ENCODE assay signal across 13 cellular contexts in the genomic region with DNA sequence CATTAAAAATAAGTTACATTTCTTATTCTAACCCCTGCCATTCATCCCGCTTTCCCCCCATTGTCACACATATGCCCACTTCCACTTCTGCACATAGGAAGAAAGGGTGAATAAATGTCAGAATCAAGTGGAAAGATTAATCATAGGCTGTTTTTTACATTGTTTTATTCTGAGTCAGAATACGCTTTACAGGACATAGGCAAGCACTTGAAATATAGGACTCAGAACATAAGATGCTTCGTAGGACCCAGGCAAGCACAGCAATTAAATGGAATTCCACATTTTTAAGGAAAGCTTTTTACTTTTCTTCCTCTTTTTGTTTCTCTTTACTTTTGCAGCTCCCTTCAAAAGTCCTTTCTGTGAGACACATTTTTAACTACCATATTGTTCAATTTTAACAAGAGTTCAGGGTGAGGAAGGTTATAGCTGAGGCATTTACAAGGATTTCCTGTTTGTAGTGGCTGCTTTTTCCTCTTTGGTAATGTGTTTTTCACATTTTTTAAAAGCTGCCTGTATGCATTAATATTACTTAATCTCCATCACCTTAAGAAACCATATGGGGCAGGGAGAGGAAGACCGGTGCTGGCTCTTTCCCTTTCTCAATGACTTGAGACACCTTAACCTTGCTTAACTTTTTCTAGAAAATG.
A peak's percentile ranks its signal among the peaks of the same experiment; 100 is the strongest.
DNase-seq lines count a peak whose midpoint lies in the region; ATAC-seq and TF ChIP-seq lines count a peak whose summit lies in the region.
"Had no signal": no experiment of that assay in that cellular context is flagged by ENCODE, and none has a peak within 500 bp of the region (broad histone marks: within the 10 kb centered on the region; RNA-seq: fewer than 3 reads in every experiment).

No MANE protein-coding gene starts in this region.

- H3K4me1 ChIP-seq in HEK293 (ENCODE audit: control insufficient read depth, insufficient read depth, low read length) = 0 out of 2 replicates have a peak, but pooled peaks cover 3% of the 10 kb centered on the region
- peaks cover 0 to 23% (median 17%) of the 10 kb centered on the region in 5 donors for H3K4me1 ChIP-seq in subcutaneous abdominal adipose tissue (ENCODE audit: control insufficient read depth in 5 of 5, insufficient read depth in 5 of 5, low read length in 5 of 5)

- H3K27me3 ChIP-seq in subcutaneous abdominal adipose tissue (ENCODE audit: control insufficient read depth in 5 of 5, insufficient read depth in 4 of 5, low read length in 5 of 5) = no peaks in the 10 kb centered on the region

- CTCF ChIA-PET in HEK293 (lab: Yijun Ruan, JAX) = interaction anchor here (0.6 to 4.4 kb wide), 3 partner anchors 82 to 863 kb away, joined by 3 to 18 read pairs (median 6); no protein-coding TSS in a partner anchor

- H3K4me3 ChIP-seq in HEK293 (ENCODE audit: low read depth, low read length) = no peak overlapping the region
- no peak overlapping the region for H3K4me3 ChIP-seq in fibroblast of pulmonary artery (replicated peaks; ENCODE audit: low read depth, low read length)
- no peak overlapping the region for H3K4me3 ChIP-seq in subcutaneous abdominal adipose tissue (ENCODE audit: low read depth in 1 of 5, low read length in 5 of 5)

- no peak overlapping the region for H3K9ac ChIP-seq in subcutaneous abdominal adipose tissue (ENCODE audit: low read length in 5 of 5)

- H3K36me3 ChIP-seq in HEK293 (ENCODE audit: control insufficient read depth in 2 of 2, insufficient read depth in 1 of 2, low read length in 2 of 2) = no peaks in the 10 kb centered on the region
- no peaks in the 10 kb centered on the region for H3K36me3 ChIP-seq in subcutaneous abdominal adipose tissue (ENCODE audit: control insufficient read depth in 5 of 5, insufficient read depth in 5 of 5, low read length in 5 of 5)

- POLR2A ChIA-PET in HEK293 (lab: Yijun Ruan, JAX) = no interaction called here

- H3K27ac ChIP-seq in HEK293 (ENCODE audit: extremely low read depth, low read depth, low read length) (no peak overlapping the region), subcutaneous abdominal adipose tissue (ENCODE audit: low read depth, low read length) (peak overlapping the region; percentile 76)

- ATAC-seq in HG03457 (IDR thresholded peaks at IDR 0.05; ENCODE audit: unreplicated experiment) = no peak
- ATAC-seq: T-helper 17 cell had no signal

- no peak for TF ChIP-seq CTCF in HEK293 (tag by site-specific recombination; IDR thresholded peaks at IDR 0.05)
- TF ChIP-seq CTCF in fibroblast of pulmonary artery (IDR thresholded peaks at IDR 0.05; ENCODE audit: low read length, missing control alignments) = no peak

- H3K9me3 ChIP-seq in HEK293 (ENCODE audit: control insufficient read depth, insufficient read depth, low read depth, low read length) = no peaks in the 10 kb centered on the region
- H3K9me3 ChIP-seq in subcutaneous abdominal adipose tissue (ENCODE audit: control insufficient read depth in 5 of 5, low read length in 5 of 5) = no peaks in the 10 kb centered on the region
- H3K9me3 ChIP-seq: Caco-2 had no signal

- DNase-seq in RKO (ENCODE audit: low spot score) (peak; percentile 33), fibroblast of pulmonary artery (ENCODE audit: low read depth) (peak; percentile 40), T-helper 2 cell (no peak), NCI-H2196 treated with DMSO at 0.1 percent for 48 hours (lab: John Stamatoyannopoulos, UW; ENCODE audit: unreplicated experiment) (no peak)
- DNase-seq: activated CD4-positive, alpha-beta T cell treated with anti-CD3 and anti-CD28 coated beads for 36 hours; activated T-cell treated with anti-CD3 and anti-CD28 coated beads, Interleukin-2, amount 50 U/mL, for 24 hours; NCI-H1417; NCI-H446; T-helper 17 cell had no signal

TF ChIP-seq in HEK293, 187 proteins besides CTCF, POLR2A, EP300 and RAD21:
- TF ChIP-seq ZNF707 (tag by site-specific recombination; IDR thresholded peaks at IDR 0.05) (no peak), ZNF112 (tag by site-specific recombination; IDR thresholded peaks at IDR 0.05) (no peak), ZNF677 (tag by site-specific recombination; IDR thresholded peaks at IDR 0.05) (peak; percentile 92), PRDM6 (tag by site-specific recombination; IDR thresholded peaks at IDR 0.05) (0 out of 2 replicates have a peak, but pooled peaks have one; percentile 47)
- TF ChIP-seq, protein P1, sequence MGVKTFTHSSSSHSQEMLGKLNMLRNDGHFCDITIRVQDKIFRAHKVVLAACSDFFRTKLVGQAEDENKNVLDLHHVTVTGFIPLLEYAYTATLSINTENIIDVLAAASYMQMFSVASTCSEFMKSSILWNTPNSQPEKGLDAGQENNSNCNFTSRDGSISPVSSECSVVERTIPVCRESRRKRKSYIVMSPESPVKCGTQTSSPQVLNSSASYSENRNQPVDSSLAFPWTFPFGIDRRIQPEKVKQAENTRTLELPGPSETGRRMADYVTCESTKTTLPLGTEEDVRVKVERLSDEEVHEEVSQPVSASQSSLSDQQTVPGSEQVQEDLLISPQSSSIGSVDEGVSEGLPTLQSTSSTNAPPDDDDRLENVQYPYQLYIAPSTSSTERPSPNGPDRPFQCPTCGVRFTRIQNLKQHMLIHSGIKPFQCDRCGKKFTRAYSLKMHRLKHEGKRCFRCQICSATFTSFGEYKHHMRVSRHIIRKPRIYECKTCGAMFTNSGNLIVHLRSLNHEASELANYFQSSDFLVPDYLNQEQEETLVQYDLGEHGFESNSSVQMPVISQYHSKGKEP (tag by site-specific recombination; IDR thresholded peaks at IDR 0.05) = no peak

Comparison
In these comparisons a context has a peak if more than half of its experiments do, and no peak if none do; other contexts are left out.
1. DNase-seq: peak in RKO (single experiment) and fibroblast of pulmonary artery (single experiment); none in T-helper 2 cell (0 of 5) and NCI-H2196 treated with DMSO at 0.1 percent for 48 hours (single experiment).